In the genomic region with DNA sequence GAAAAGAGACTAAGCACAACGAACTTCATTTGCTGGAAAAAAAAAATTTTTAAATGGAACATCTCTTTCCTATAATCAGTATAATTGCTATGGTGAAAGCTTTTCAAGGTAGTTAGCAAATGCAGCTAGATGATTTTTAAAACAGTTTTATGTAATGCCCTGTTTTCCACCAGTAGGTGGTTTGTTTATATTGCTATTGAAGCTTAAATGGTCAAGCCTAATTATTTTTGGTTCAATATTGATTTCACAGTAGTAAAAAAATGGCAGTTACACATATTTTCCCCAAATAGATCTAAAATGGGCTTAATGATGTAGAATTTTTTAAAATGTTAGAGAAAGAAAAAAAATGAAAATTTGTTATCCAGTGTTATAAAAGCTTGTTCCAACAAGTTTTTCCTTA, we compare ENCODE assay signal across 1 cellular context.
TF ChIP-seq lines count a peak whose summit lies in the region.

No MANE protein-coding gene starts in this region.

TF ChIP-seq in SK-N-SH, 30 proteins besides CTCF, POLR2A, EP300 and RAD21 (continued from another document):
- TF ChIP-seq, protein P1, sequence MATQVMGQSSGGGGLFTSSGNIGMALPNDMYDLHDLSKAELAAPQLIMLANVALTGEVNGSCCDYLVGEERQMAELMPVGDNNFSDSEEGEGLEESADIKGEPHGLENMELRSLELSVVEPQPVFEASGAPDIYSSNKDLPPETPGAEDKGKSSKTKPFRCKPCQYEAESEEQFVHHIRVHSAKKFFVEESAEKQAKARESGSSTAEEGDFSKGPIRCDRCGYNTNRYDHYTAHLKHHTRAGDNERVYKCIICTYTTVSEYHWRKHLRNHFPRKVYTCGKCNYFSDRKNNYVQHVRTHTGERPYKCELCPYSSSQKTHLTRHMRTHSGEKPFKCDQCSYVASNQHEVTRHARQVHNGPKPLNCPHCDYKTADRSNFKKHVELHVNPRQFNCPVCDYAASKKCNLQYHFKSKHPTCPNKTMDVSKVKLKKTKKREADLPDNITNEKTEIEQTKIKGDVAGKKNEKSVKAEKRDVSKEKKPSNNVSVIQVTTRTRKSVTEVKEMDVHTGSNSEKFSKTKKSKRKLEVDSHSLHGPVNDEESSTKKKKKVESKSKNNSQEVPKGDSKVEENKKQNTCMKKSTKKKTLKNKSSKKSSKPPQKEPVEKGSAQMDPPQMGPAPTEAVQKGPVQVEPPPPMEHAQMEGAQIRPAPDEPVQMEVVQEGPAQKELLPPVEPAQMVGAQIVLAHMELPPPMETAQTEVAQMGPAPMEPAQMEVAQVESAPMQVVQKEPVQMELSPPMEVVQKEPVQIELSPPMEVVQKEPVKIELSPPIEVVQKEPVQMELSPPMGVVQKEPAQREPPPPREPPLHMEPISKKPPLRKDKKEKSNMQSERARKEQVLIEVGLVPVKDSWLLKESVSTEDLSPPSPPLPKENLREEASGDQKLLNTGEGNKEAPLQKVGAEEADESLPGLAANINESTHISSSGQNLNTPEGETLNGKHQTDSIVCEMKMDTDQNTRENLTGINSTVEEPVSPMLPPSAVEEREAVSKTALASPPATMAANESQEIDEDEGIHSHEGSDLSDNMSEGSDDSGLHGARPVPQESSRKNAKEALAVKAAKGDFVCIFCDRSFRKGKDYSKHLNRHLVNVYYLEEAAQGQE (IDR thresholded peaks at IDR 0.05; ENCODE audit: low read depth, low read length), result no peak
- TF ChIP-seq GABPA (IDR thresholded peaks at IDR 0.05; ENCODE audit: low read depth) (no peak), TCF12 (IDR thresholded peaks at IDR 0.05) (no peak), NRF1 (IDR thresholded peaks at IDR 0.05; ENCODE audit: low read depth, low read length) (no peak), RXRA (IDR thresholded peaks at IDR 0.05; ENCODE audit: borderline replicate concordance, low read depth) (no peak), NFIC (IDR thresholded peaks at IDR 0.05; ENCODE audit: borderline replicate concordance) (no peak), ELF1 (IDR thresholded peaks at IDR 0.05) (no peak), JUND (IDR thresholded peaks at IDR 0.05) (no peak), MXI1 (IDR thresholded peaks at IDR 0.05; ENCODE audit: low read depth, low read length) (no peak), TEAD4 (IDR thresholded peaks at IDR 0.05; ENCODE audit: borderline replicate concordance, insufficient read depth) (no peak)
- TF ChIP-seq, protein P2, sequence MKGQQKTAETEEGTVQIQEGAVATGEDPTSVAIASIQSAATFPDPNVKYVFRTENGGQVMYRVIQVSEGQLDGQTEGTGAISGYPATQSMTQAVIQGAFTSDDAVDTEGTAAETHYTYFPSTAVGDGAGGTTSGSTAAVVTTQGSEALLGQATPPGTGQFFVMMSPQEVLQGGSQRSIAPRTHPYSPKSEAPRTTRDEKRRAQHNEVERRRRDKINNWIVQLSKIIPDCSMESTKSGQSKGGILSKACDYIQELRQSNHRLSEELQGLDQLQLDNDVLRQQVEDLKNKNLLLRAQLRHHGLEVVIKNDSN (IDR thresholded peaks at IDR 0.05; ENCODE audit: borderline replicate concordance, low read depth), result no peak
- TF ChIP-seq, protein P3, sequence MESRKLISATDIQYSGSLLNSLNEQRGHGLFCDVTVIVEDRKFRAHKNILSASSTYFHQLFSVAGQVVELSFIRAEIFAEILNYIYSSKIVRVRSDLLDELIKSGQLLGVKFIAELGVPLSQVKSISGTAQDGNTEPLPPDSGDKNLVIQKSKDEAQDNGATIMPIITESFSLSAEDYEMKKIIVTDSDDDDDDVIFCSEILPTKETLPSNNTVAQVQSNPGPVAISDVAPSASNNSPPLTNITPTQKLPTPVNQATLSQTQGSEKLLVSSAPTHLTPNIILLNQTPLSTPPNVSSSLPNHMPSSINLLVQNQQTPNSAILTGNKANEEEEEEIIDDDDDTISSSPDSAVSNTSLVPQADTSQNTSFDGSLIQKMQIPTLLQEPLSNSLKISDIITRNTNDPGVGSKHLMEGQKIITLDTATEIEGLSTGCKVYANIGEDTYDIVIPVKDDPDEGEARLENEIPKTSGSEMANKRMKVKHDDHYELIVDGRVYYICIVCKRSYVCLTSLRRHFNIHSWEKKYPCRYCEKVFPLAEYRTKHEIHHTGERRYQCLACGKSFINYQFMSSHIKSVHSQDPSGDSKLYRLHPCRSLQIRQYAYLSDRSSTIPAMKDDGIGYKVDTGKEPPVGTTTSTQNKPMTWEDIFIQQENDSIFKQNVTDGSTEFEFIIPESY (IDR thresholded peaks at IDR 0.05; ENCODE audit: borderline replicate concordance, low read depth), result no peak
- TF ChIP-seq, protein P4, sequence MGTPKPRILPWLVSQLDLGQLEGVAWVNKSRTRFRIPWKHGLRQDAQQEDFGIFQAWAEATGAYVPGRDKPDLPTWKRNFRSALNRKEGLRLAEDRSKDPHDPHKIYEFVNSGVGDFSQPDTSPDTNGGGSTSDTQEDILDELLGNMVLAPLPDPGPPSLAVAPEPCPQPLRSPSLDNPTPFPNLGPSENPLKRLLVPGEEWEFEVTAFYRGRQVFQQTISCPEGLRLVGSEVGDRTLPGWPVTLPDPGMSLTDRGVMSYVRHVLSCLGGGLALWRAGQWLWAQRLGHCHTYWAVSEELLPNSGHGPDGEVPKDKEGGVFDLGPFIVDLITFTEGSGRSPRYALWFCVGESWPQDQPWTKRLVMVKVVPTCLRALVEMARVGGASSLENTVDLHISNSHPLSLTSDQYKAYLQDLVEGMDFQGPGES (IDR thresholded peaks at IDR 0.05; ENCODE audit: low read depth, low read length), result no peak
